Comparison of ENCODE assay signal across 20 cellular contexts in genomic region chr12:113476093-113476986, GRCh38. TPM values are rescaled to one million over a fixed set of nuclear protein-coding genes. Genes with fewer than 3 reads are reported as not detected.
DNase-seq lines count a peak whose midpoint lies in the region; ATAC-seq and TF ChIP-seq lines count a peak whose summit lies in the region.
"Had no signal": no experiment of that assay in that cellular context is flagged by ENCODE, and none has a peak within 500 bp of the region (broad histone marks: within the 10 kb centered on the region; RNA-seq: fewer than 3 reads in every experiment).

No MANE protein-coding gene starts in this region.

- H3K36me3 Mint-ChIP-seq in neural progenitor cell = no peaks in the 10 kb centered on the region
- H3K36me3 Mint-ChIP-seq in activated CD4-positive, alpha-beta T cell treated with anti-CD3 and anti-CD28 coated beads, Interleukin-2, amount 10 ng/mL, durations not matched to agents 24 days and 14 days (ENCODE audit: low read depth) = peaks cover 5% of the 10 kb centered on the region
- H3K36me3 Mint-ChIP-seq: CD8-positive, alpha-beta memory T cell had no signal

- peaks cover 59% of the 10 kb centered on the region for H3K4me1 Mint-ChIP-seq in neural progenitor cell
- H3K4me1 Mint-ChIP-seq in activated CD4-positive, alpha-beta T cell treated with anti-CD3 and anti-CD28 coated beads, Interleukin-2, amount 10 ng/mL, durations not matched to agents 24 days and 14 days = peaks cover 12% of the 10 kb centered on the region

- H3K27ac ChIP-seq in ectodermal cell (ENCODE audit: insufficient read depth, low read depth, low read length, poor library complexity, severe bottlenecking) = peak overlapping the region; percentile 55
- H3K27ac ChIP-seq in neural progenitor cell = peak overlapping the region; percentile 80
- H3K27ac ChIP-seq: parathyroid adenoma, right lobe of liver, upper lobe of right lung had no signal

- peak overlapping the region; percentile 99 for H3K4me2 ChIP-seq in neural progenitor cell

- 1% methylated on average over 60 of the region's 61 CpGs for WGBS in ectodermal cell, 2 experiments

- H3F3A ChIP-seq in neural progenitor cell (ENCODE audit: low read depth) = peaks cover 83% of the 10 kb centered on the region

- peak overlapping the region; percentile 6 for H3K9ac ChIP-seq in neural progenitor cell
- H3K9ac ChIP-seq: parathyroid adenoma had no signal

- no peak overlapping the region for H3K27ac Mint-ChIP-seq in neural progenitor cell
- no peak overlapping the region for H3K27ac Mint-ChIP-seq in activated CD4-positive, alpha-beta T cell treated with anti-CD3 and anti-CD28 coated beads, Interleukin-2, amount 10 ng/mL, durations not matched to agents 24 days and 14 days
- H3K27ac Mint-ChIP-seq: CD8-positive, alpha-beta memory T cell had no signal

- intact Hi-C loops in activated CD4-positive, alpha-beta T cell treated with anti-CD3 and anti-CD28 coated beads, Interleukin-2, amount 10 ng/mL, durations not matched to agents 24 days and 14 days (cut with micrococcal nuclease) = no loop called here

- DNase-seq in NCI-H2081 (lab: John Stamatoyannopoulos, UW) (peak; percentile 36 to 73), NCI-H2081 treated with DMSO at 0.1 percent for 48 hours (lab: John Stamatoyannopoulos, UW) (no peak), NCI-H1417 (lab: John Stamatoyannopoulos, UW) (peak in 2 of 3 experiments; percentile 73 to 91), neural progenitor cell (ENCODE audit: low spot score) (peak; percentile 86), hepatic stellate cell (ENCODE audit: low spot score) (no peak)
- DNase-seq in activated CD4-positive, alpha-beta T cell treated with anti-CD3 and anti-CD28 coated beads, Interleukin-2, amount 10 ng/mL, durations not matched to agents 24 days and 14 days = no peak
- DNase-seq: activated effector memory CD4-positive, alpha-beta T cell treated with anti-CD3 and anti-CD28 coated beads, Interleukin-2, amount 50 U/mL, for 16 hours; CD8-positive, alpha-beta memory T cell; DMS79; left colon; naive B cell; NCI-H226; right lobe of liver; upper lobe of right lung had no signal

- peaks cover 3% of the 10 kb centered on the region for H3K9me3 Mint-ChIP-seq in neural progenitor cell
- H3K9me3 Mint-ChIP-seq in activated CD4-positive, alpha-beta T cell treated with anti-CD3 and anti-CD28 coated beads, Interleukin-2, amount 10 ng/mL, durations not matched to agents 24 days and 14 days = peaks cover 17% of the 10 kb centered on the region

- peaks cover 100% of the 10 kb centered on the region for H3K79me2 ChIP-seq in neural progenitor cell (ENCODE audit: low read depth)
- H3K79me2 ChIP-seq: parathyroid adenoma had no signal

- no peak overlapping the region for H2AFZ ChIP-seq in neural progenitor cell (replicated peaks)
- H2AFZ ChIP-seq: parathyroid adenoma had no signal

- peaks cover 98% of the 10 kb centered on the region for H4K20me1 ChIP-seq in neural progenitor cell (ENCODE audit: low read depth)

- H3K4me1 ChIP-seq in ectodermal cell (ENCODE audit: control insufficient read depth, insufficient read depth, low read length) (peaks cover 54% of the 10 kb centered on the region), neural progenitor cell (peaks cover 48% of the 10 kb centered on the region)
- H3K4me1 ChIP-seq: parathyroid adenoma, upper lobe of right lung had no signal

- H3K27me3 ChIP-seq in ectodermal cell (ENCODE audit: control insufficient read depth, insufficient read depth, low read length, poor library complexity, severe bottlenecking) (peaks cover 98% of the 10 kb centered on the region), neural progenitor cell (no peaks in the 10 kb centered on the region)

- H3K4me3 ChIP-seq in ectodermal cell (ENCODE audit: insufficient read depth, low read depth, low read length) (peak overlapping the region; percentile 84), neural progenitor cell (peak overlapping the region; percentile 95)
- H3K4me3 ChIP-seq: right lobe of liver, upper lobe of right lung had no signal

- no peak for ATAC-seq in GM21447 (IDR thresholded peaks at IDR 0.05; ENCODE audit: unreplicated experiment)
- ATAC-seq: left colon, right lobe of liver, upper lobe of right lung had no signal

- H3K36me3 ChIP-seq in ectodermal cell (ENCODE audit: control insufficient read depth, insufficient read depth, low read length) = no peaks in the 10 kb centered on the region
- H3K36me3 ChIP-seq in neural progenitor cell = no peaks in the 10 kb centered on the region
- H3K36me3 ChIP-seq: right lobe of liver, upper lobe of right lung had no signal

- peak overlapping the region; percentile 79 for H3K4me3 Mint-ChIP-seq in neural progenitor cell
- H3K4me3 Mint-ChIP-seq in activated CD4-positive, alpha-beta T cell treated with anti-CD3 and anti-CD28 coated beads, Interleukin-2, amount 10 ng/mL, durations not matched to agents 24 days and 14 days = no peak overlapping the region
- H3K4me3 Mint-ChIP-seq: CD8-positive, alpha-beta memory T cell; naive B cell had no signal

- peaks cover 86% of the 10 kb centered on the region for H3K27me3 Mint-ChIP-seq in neural progenitor cell (ENCODE audit: insufficient read depth, low read depth)
- H3K27me3 Mint-ChIP-seq in activated CD4-positive, alpha-beta T cell treated with anti-CD3 and anti-CD28 coated beads, Interleukin-2, amount 10 ng/mL, durations not matched to agents 24 days and 14 days = peaks cover 83% of the 10 kb centered on the region

- TF ChIP-seq CTCF in neural progenitor cell (IDR thresholded peaks at IDR 0.05) = no peak

- H3K9me3 ChIP-seq in ectodermal cell (ENCODE audit: control insufficient read depth, low read length) = no peaks in the 10 kb centered on the region
- no peaks in the 10 kb centered on the region for H3K9me3 ChIP-seq in neural progenitor cell (ENCODE audit: low read depth)
- H3K9me3 ChIP-seq: right lobe of liver, upper lobe of right lung had no signal

RNA-seq across cellular contexts. Expression of gene LHX5, which starts 4.7 kb away (rescaled TPM):
- polyA plus RNA-seq in ectodermal cell (2013, experiment 1 of 4) = 36.3 TPM
- 55.7 TPM for polyA plus RNA-seq in ectodermal cell (2013, experiment 2 of 4)
- 39.0 TPM for polyA plus RNA-seq in ectodermal cell (2013, experiment 3 of 4)
- polyA plus RNA-seq in ectodermal cell (2013, experiment 4 of 4) = 43.8 TPM
- total RNA-seq in neural progenitor cell (ENCODE audit: low replicate concordance) = 48.4 and 98.7 TPM in 2 replicates
- not detected in 2 replicates for total RNA-seq in activated CD4-positive, alpha-beta T cell treated with anti-CD3 and anti-CD28 coated beads, Interleukin-2, amount 10 ng/mL, durations not matched to agents 24 days and 14 days
- total RNA-seq: CD8-positive, alpha-beta memory T cell; left colon; mesenteric fat pad; right lobe of liver; subcutaneous adipose tissue; T-helper 1 cell treated with Interleukin-12 subunit alpha and Interleukin-12 subunit beta and Interleukin-4 antibody, amounts not matched to agents 30 ng/mL and 1 ng/mL, for 36 hours; upper lobe of right lung had no signal
- polyA plus RNA-seq: CD8-positive, alpha-beta memory T cell had no signal

RNA-seq across cellular contexts. Expression of gene SDSL, which starts 54.2 kb away (rescaled TPM):
- polyA plus RNA-seq in ectodermal cell (2013, experiment 1 of 4) = 3.7 TPM
- polyA plus RNA-seq in ectodermal cell (2013, experiment 2 of 4) = 3.1 TPM
- polyA plus RNA-seq in ectodermal cell (2013, experiment 3 of 4) = 4.5 TPM
- 4.2 TPM for polyA plus RNA-seq in ectodermal cell (2013, experiment 4 of 4)
- 3.1 and 3.5 TPM in 2 replicates for total RNA-seq in neural progenitor cell (ENCODE audit: low replicate concordance)
- total RNA-seq in activated CD4-positive, alpha-beta T cell treated with anti-CD3 and anti-CD28 coated beads, Interleukin-2, amount 10 ng/mL, durations not matched to agents 24 days and 14 days = 0.61 and 0.78 TPM in 2 replicates
- polyA plus RNA-seq: CD8-positive, alpha-beta memory T cell had no signal

Comparison
In these comparisons a context has a peak if more than half of its experiments do, and no peak if none do; other contexts are left out.
1. DNase-seq: peak in NCI-H2081 (2 of 2), NCI-H1417 (2 of 3) and neural progenitor cell (single experiment); none in NCI-H2081 treated with DMSO at 0.1 percent for 48 hours (single experiment), hepatic stellate cell (single experiment) and activated CD4-positive, alpha-beta T cell treated with anti-CD3 and anti-CD28 coated beads, Interleukin-2, amount 10 ng/mL, durations not matched to agents 24 days and 14 days (single experiment).
2. RNA of gene LHX5, which starts 4.7 kb away (total RNA-seq): 48.4 to 98.7 TPM in neural progenitor cell; not detected in activated CD4-positive, alpha-beta T cell treated with anti-CD3 and anti-CD28 coated beads, Interleukin-2, amount 10 ng/mL, durations not matched to agents 24 days and 14 days; every median in the first group is over 10 times any median in the second.